Comparison of ENCODE assay signal across 8 cellular contexts in the genomic region with DNA sequence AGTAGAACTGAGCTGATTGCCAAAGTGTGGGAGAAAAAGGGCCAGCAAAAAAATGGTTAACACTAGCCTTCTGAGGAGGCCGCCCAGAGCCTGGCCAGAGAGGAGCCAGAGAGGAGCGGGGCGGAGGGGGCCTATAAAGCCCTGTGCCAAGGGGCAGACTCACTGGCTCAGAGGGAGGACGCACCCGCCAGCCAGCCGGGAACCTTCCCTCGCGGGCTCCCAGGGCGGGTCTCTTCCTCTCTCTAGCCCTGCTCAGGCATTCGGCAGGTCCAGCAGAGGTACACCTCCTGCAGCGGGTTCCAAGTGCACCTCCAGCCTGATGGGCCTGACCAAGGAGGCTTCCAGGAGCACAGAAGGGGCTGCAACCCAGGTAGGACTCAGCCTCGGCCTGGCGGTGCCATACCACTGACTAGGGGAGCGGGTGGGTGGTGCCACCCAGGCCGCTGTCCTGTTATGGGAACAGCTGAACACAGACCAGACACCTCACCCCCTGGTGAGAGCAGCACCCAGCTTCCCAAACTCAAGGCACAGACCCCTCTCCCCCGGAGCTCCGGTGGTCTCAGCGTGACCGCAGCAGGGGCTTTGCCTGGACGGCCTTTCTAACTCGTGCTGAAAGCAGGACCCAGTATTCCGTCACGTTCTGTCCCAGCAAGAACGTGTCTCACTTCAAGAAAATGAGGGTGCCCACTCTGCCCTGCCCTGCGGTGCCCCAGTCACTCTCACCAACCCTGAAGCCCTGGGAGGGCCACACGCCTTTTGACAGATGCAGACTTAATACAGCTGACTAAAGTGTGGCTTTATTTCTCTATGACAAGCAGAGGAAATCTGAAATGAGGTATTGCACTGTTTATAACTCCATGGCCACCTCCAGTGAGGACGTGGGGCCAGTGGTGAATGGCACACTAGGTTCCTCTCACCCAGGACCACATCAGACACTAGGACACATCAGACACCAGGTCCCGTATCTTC. TPM values are rescaled to one million over a fixed set of nuclear protein-coding genes. Genes with fewer than 3 reads are reported as not detected.
DNase-seq lines count a peak whose midpoint lies in the region; ATAC-seq, FAIRE-seq and TF ChIP-seq lines count a peak whose summit lies in the region.

TSS of gene GPER1 (plus strand) at position 162 of the 969 bp plus-strand sequence. CDS start 3,616 bp downstream, outside the sequence.

- peak within 1 kb of the TSS; percentile 39 to 72 (median 63); a peak in 18 of 22 replicates for H3K9ac ChIP-seq in BLaER1 treated with 17β-estradiol and CSF1 and Interleukin-3, amounts not matched to agents 10 nM and 100 nM
- peak within 1 kb of the TSS; percentile 78 for H3K9ac ChIP-seq in astrocyte (ENCODE audit: low read length)

- H3K27me3 ChIP-seq in BLaER1 treated with 17β-estradiol and CSF1 and Interleukin-3, amounts not matched to agents 10 nM and 100 nM = peaks cover 0 to 6% (median 0%) of the 10 kb centered on the region in 11 experiments; a peak in 1 of 22 replicates
- H3K27me3 ChIP-seq in astrocyte (ENCODE audit: insufficient read depth, low read length) = no peaks in the 10 kb centered on the region

- peaks cover 40% of the 10 kb centered on the region for H3K4me1 Mint-ChIP-seq in astrocyte (ENCODE audit: low read depth, unreplicated experiment)

- DNase-seq in HuH-7 (ENCODE audit: low spot score) = peak; percentile 86
- DNase-seq in astrocyte (ENCODE audit: low read depth) = no peak
- peak in 27 of 51 donors; percentile 8 to 65 (median 35) for DNase-seq in hypothalamus (lab: John Stamatoyannopoulos, UW)

- TF ChIP-seq CTCF in astrocyte (IDR thresholded peaks at IDR 0.05; ENCODE audit: insufficient read depth, low read depth, low read length) = no peak

- peak within 1 kb of the TSS; percentile 73 for H2AFZ ChIP-seq in astrocyte (ENCODE audit: low read depth, low read length)

- H3K27me3 Mint-ChIP-seq in astrocyte (ENCODE audit: low read depth, unreplicated experiment) = no peaks in the 10 kb centered on the region

- peak within 1 kb of the TSS; percentile 99 for H3K27ac Mint-ChIP-seq in astrocyte (ENCODE audit: unreplicated experiment)

- peak within 1 kb of the TSS; percentile 90 for H3K4me3 Mint-ChIP-seq in astrocyte (ENCODE audit: unreplicated experiment)

- peaks cover 50 to 85% (median 74%) of the 10 kb centered on the region in 10 experiments for H3K4me1 ChIP-seq in BLaER1 treated with 17β-estradiol and CSF1 and Interleukin-3, amounts not matched to agents 10 nM and 100 nM
- peaks cover 47% of the 10 kb centered on the region for H3K4me1 ChIP-seq in astrocyte (ENCODE audit: insufficient read depth, low read length)

- peak within 1 kb of the TSS; percentile 17 to 50 (median 35); a peak in 14 of 20 replicates for H3K4me3 ChIP-seq in BLaER1 treated with 17β-estradiol and CSF1 and Interleukin-3, amounts not matched to agents 10 nM and 100 nM
- H3K4me3 ChIP-seq in astrocyte (ENCODE audit: insufficient read depth, low read depth, low read length) = peak within 1 kb of the TSS; percentile 52
- peak within 1 kb of the TSS; percentile 4 to 41 (median 15) for H3K4me3 ChIP-seq in skin epidermis

- peak; percentile 9 for FAIRE-seq in astrocyte (lab: Jason Lieb, UNC)

- peak within 1 kb of the TSS in 9 of 11 experiments; percentile 36 to 72 (median 66); a peak in 12 of 22 replicates for H3K27ac ChIP-seq in BLaER1 treated with 17β-estradiol and CSF1 and Interleukin-3, amounts not matched to agents 10 nM and 100 nM
- H3K27ac ChIP-seq in astrocyte (ENCODE audit: low read depth, low read length) (peak within 1 kb of the TSS; percentile 70), skin epidermis (peak within 1 kb of the TSS in 9 of 21 experiments; percentile 1 to 70 (median 41))

- no peaks in the 10 kb centered on the region for H3K9me3 Mint-ChIP-seq in astrocyte (ENCODE audit: unreplicated experiment)

- peak within 1 kb of the TSS; percentile 81 to 97 (median 91) for H3K4me2 ChIP-seq in BLaER1 treated with 17β-estradiol and CSF1 and Interleukin-3, amounts not matched to agents 10 nM and 100 nM
- peak within 1 kb of the TSS; percentile 87 for H3K4me2 ChIP-seq in astrocyte (ENCODE audit: low read length)

- no peaks in the 10 kb centered on the region for H3K9me3 ChIP-seq in BLaER1 treated with 17β-estradiol and CSF1 and Interleukin-3, amounts not matched to agents 10 nM and 100 nM (replicated peaks in 1 of 11)
- no peaks in the 10 kb centered on the region for H3K9me3 ChIP-seq in astrocyte (ENCODE audit: insufficient read depth, low read depth, low read length)

- ATAC-seq in HG03354 (IDR thresholded peaks at IDR 0.05; ENCODE audit: poor library complexity, severe bottlenecking, unreplicated experiment) = no peak
- ATAC-seq in GM19397 (IDR thresholded peaks at IDR 0.05; ENCODE audit: unreplicated experiment) = no peak
- no peak for ATAC-seq in HG02852 (IDR thresholded peaks at IDR 0.05; ENCODE audit: unreplicated experiment)

- peaks cover 0 to 21% (median 10%) of the 10 kb centered on the region in 11 experiments; a peak in 11 of 22 replicates for H3K36me3 ChIP-seq in BLaER1 treated with 17β-estradiol and CSF1 and Interleukin-3, amounts not matched to agents 10 nM and 100 nM
- H3K36me3 ChIP-seq in astrocyte (ENCODE audit: insufficient read depth, low read length) = no peaks in the 10 kb centered on the region

- peaks cover 0 to 85% (median 38%) of the 10 kb centered on the region in 11 experiments; a peak in 17 of 22 replicates for H4K20me1 ChIP-seq in BLaER1 treated with 17β-estradiol and CSF1 and Interleukin-3, amounts not matched to agents 10 nM and 100 nM
- peaks cover 75% of the 10 kb centered on the region for H4K20me1 ChIP-seq in astrocyte (ENCODE audit: insufficient read depth, low read length)

- peaks cover 14% of the 10 kb centered on the region for H3K36me3 Mint-ChIP-seq in astrocyte (ENCODE audit: low read depth, unreplicated experiment)

- H3K79me2 ChIP-seq in astrocyte (ENCODE audit: insufficient read depth, low read length) = peaks cover 2% of the 10 kb centered on the region

RNA-seq across cellular contexts. Expression of gene GPER1, which starts in this region (rescaled TPM):
- 13.7 and 17.4 TPM in 2 replicates for total RNA-seq in astrocyte
